In genomic region chr3:52719618-52720017, GRCh38 we compare ENCODE assay signal across 19 cellular contexts.
"Had no signal": no experiment of that assay in that cellular context is flagged by ENCODE, and none has a peak within 500 bp of the region (broad histone marks: within the 10 kb centered on the region; RNA-seq: fewer than 3 reads in every experiment).

No MANE protein-coding gene starts in this region.

- H3K27ac ChIP-seq: ascending aorta, colonic mucosa, gastrocnemius medialis, ovary, psoas muscle had no signal

- H3K9me3 Mint-ChIP-seq: central memory CD8-positive, alpha-beta T cell had no signal

- H3K9me3 ChIP-seq: colonic mucosa, gastrocnemius medialis, ovary, psoas muscle, upper lobe of left lung had no signal

- H3K27ac Mint-ChIP-seq: mesothelial cell of epicardium had no signal

- ATAC-seq: activated T-cell treated with anti-CD3 and anti-CD28 coated beads, Interleukin-2, amount 50 U/mL, for 4 hours; gastrocnemius medialis; psoas muscle; right cardiac atrium had no signal

- H3K27me3 Mint-ChIP-seq: central memory CD8-positive, alpha-beta T cell had no signal

- H3K36me3 ChIP-seq: colonic mucosa, ovary had no signal

- H3K4me3 ChIP-seq: ascending aorta, colonic mucosa, gastrocnemius medialis, ovary, psoas muscle, skin epidermis, stomach, upper lobe of left lung had no signal

- H3K4me1 ChIP-seq: ascending aorta, colonic mucosa, gastrocnemius medialis, psoas muscle had no signal

- H3K4me1 Mint-ChIP-seq: mesothelial cell of epicardium had no signal

- H3K27me3 ChIP-seq: ascending aorta, colonic mucosa, gastrocnemius medialis, ovary, stomach, upper lobe of left lung had no signal

- H3K4me3 Mint-ChIP-seq: activated T-cell treated with anti-CD3 and anti-CD28 coated beads, Interleukin-2, amount 50 U/mL, for 4 hours; central memory CD8-positive, alpha-beta T cell; mesothelial cell of epicardium had no signal

- DNase-seq: activated CD4-positive, alpha-beta T cell treated with anti-CD3 and anti-CD28 coated beads, Interleukin-2, amount 50 U/mL, for 1 hour; activated CD8-positive, alpha-beta memory T cell treated with anti-CD3 and anti-CD28 coated beads, Interleukin-2, amount 50 U/mL, for 4 hours; activated effector memory CD4-positive, alpha-beta T cell treated with anti-CD3 and anti-CD28 coated beads, Interleukin-2, amount 50 U/mL, for 16 hours; activated T-cell treated with anti-CD3 and anti-CD28 coated beads, Interleukin-2, amount 50 U/mL, for 4 hours; colonic mucosa; erythroblast; gastrocnemius medialis; head of caudate nucleus; ovary; psoas muscle; right cardiac atrium; stimulated activated CD4-positive, alpha-beta T cell treated with anti-CD3 and anti-CD28 coated beads, Interleukin-15, amount 100 ng/mL, for 24 hours; stimulated activated CD4-positive, alpha-beta T cell treated with anti-CD3 and anti-CD28 coated beads, Interleukin-2, amount 100 ng/mL, for 48 hours; stomach; upper lobe of left lung had no signal
